Comparison of ENCODE assay signal across 17 cellular contexts in genomic region chr1:184487561-184488200, GRCh38.
A peak's percentile ranks its signal among the peaks of the same experiment; 100 is the strongest.
DNase-seq lines count a peak whose midpoint lies in the region; ATAC-seq and TF ChIP-seq lines count a peak whose summit lies in the region.
"Had no signal": no experiment of that assay in that cellular context is flagged by ENCODE, and none has a peak within 500 bp of the region (broad histone marks: within the 10 kb centered on the region; RNA-seq: fewer than 3 reads in every experiment).

No MANE protein-coding gene starts in this region.

- no peak for ATAC-seq in WTC11
- ATAC-seq in gastroesophageal sphincter, result no peak
- ATAC-seq in GM19395 (IDR thresholded peaks at IDR 0.05; ENCODE audit: unreplicated experiment), result no peak

- H3K9me3 Mint-ChIP-seq in WTC11, result no peaks in the 10 kb centered on the region
- H3K9me3 Mint-ChIP-seq: CD4-positive, alpha-beta memory T cell; HFFc6 had no signal

- no peaks in the 10 kb centered on the region for H3K36me3 Mint-ChIP-seq in WTC11
- H3K36me3 Mint-ChIP-seq: CD4-positive, alpha-beta memory T cell had no signal

- peak overlapping the region; percentile 59; the same call in 1 of the 2 replicates for H3K27ac ChIP-seq in HUES64 (ENCODE audit: low read depth, low read length)
- H3K27ac ChIP-seq in gastroesophageal sphincter, result peak overlapping the region; percentile 5 to 83 (median 76)
- H3K27ac ChIP-seq in stomach, result peak overlapping the region in 3 of 5 donors; percentile 65 to 84 (median 80)

- POLR2A ChIA-PET in WTC11 (lab: Charles Lee), result no interaction called here

- WGBS in HUES64, result 94% methylated on average over 3 of the region's 5 CpGs
- WGBS in gastroesophageal sphincter (ENCODE audit: low coverage in 1 of 2), 2 donors, result 73 to 80% methylated on average over 5 of the region's 5 CpGs
- WGBS in stomach, 5 donors, result 80 to 87% (median 86%) methylated on average over 5 of the region's 5 CpGs

- TF ChIP-seq POLR2A in gastroesophageal sphincter (IDR thresholded peaks at IDR 0.05) (no peak), stomach (IDR thresholded peaks at IDR 0.05) (no peak)

- TF ChIP-seq CTCF in WTC11 (IDR thresholded peaks at IDR 0.05), result no peak
- TF ChIP-seq CTCF in gastroesophageal sphincter (IDR thresholded peaks at IDR 0.05), result no peak
- TF ChIP-seq CTCF in stomach (IDR thresholded peaks at IDR 0.05), result no peak

- H3K36me3 ChIP-seq in HUES64 (ENCODE audit: insufficient read depth, low read length) (no peaks in the 10 kb centered on the region), gastroesophageal sphincter (no peaks in the 10 kb centered on the region), stomach (no peaks in the 10 kb centered on the region)

- CTCF ChIA-PET in WTC11 (lab: Charles Lee), result interaction anchor here (1.0 kb wide), 1 partner anchor 10 kb away, joined by 4 read pairs; no protein-coding TSS in a partner anchor

- DNase-seq in WTC11 (ENCODE audit: low spot score), result no peak
- no peak for DNase-seq in stomach
- DNase-seq in NCI-H146 (lab: John Stamatoyannopoulos, UW), result no peak
- no peak for DNase-seq in activated naive CD4-positive, alpha-beta T cell treated with Interleukin-2 at 50 U/mL for 16 hours
- DNase-seq: BE2C; CD4-positive, alpha-beta memory T cell; DMS79 treated with DMSO at 0.1 percent for 48 hours; GF-D8; GOT3; HFFc6; NCI-H1048; NCI-H1694 treated with DMSO at 0.1 percent for 48 hours; NCI-H446; NCI-H748 treated with DMSO at 0.1 percent for 48 hours had no signal

- no peak overlapping the region for H3K9ac ChIP-seq in HUES64 (ENCODE audit: low read depth, low read length)

- no peak overlapping the region for H3K4me3 ChIP-seq in HUES64 (ENCODE audit: low read length)
- no peak overlapping the region for H3K4me3 ChIP-seq in gastroesophageal sphincter
- H3K4me3 ChIP-seq in stomach, result no peak overlapping the region

- intact Hi-C loops in stomach (cut with DNase I; ENCODE audit: low total_unique reads), result no loop called here

- H3K27me3 ChIP-seq in HUES64 (ENCODE audit: insufficient read depth, low read length) (no peaks in the 10 kb centered on the region), gastroesophageal sphincter (no peaks in the 10 kb centered on the region), stomach (no peaks in the 10 kb centered on the region)
- H3K27me3 ChIP-seq: BE2C had no signal

- peaks cover 62% of the 10 kb centered on the region for H3K4me1 Mint-ChIP-seq in WTC11

- H3K9me3 ChIP-seq in HUES64 (ENCODE audit: insufficient read depth, low read depth, low read length) (no peaks in the 10 kb centered on the region), gastroesophageal sphincter (no peaks in the 10 kb centered on the region), stomach (no peaks in the 10 kb centered on the region)
- H3K9me3 ChIP-seq: BE2C had no signal

- peak overlapping the region; percentile 91 for H3K27ac Mint-ChIP-seq in WTC11
- H3K27ac Mint-ChIP-seq: CD4-positive, alpha-beta memory T cell; HFFc6 had no signal

- TF ChIP-seq EP300 in gastroesophageal sphincter (IDR thresholded peaks at IDR 0.05), result no peak
- TF ChIP-seq EP300 in stomach (IDR thresholded peaks at IDR 0.05), result no peak

- peaks cover 53% of the 10 kb centered on the region for H3K4me1 ChIP-seq in HUES64 (ENCODE audit: insufficient read depth, low read length)
- H3K4me1 ChIP-seq in gastroesophageal sphincter, result peaks cover 56 to 92% (median 67%) of the 10 kb centered on the region in 3 donors
- H3K4me1 ChIP-seq in stomach, result peaks cover 42 to 92% (median 77%) of the 10 kb centered on the region in 4 donors

- no peaks in the 10 kb centered on the region for H3K27me3 Mint-ChIP-seq in WTC11 (ENCODE audit: low read depth)

- no peak overlapping the region for H3K4me3 Mint-ChIP-seq in WTC11
- H3K4me3 Mint-ChIP-seq: CD4-positive, alpha-beta memory T cell; HFFc6 had no signal

TF ChIP-seq in WTC11, 78 proteins besides CTCF, POLR2A, EP300 and RAD21:
- TF ChIP-seq ZNF512 (CRISPR knock-in tag; IDR thresholded peaks at IDR 0.05; ENCODE audit: borderline replicate concordance) (no peak), MXD4 (CRISPR knock-in tag; IDR thresholded peaks at IDR 0.05; ENCODE audit: borderline replicate concordance) (no peak), MYBL2 (CRISPR knock-in tag; IDR thresholded peaks at IDR 0.05) (no peak), ZBTB21 (CRISPR knock-in tag; IDR thresholded peaks at IDR 0.05; ENCODE audit: borderline replicate concordance) (no peak), SMAD4 (CRISPR knock-in tag; IDR thresholded peaks at IDR 0.05) (no peak), TP53 (CRISPR knock-in tag; IDR thresholded peaks at IDR 0.05) (no peak), CBFB (CRISPR knock-in tag; IDR thresholded peaks at IDR 0.05; ENCODE audit: low read depth) (no peak), CREM (CRISPR knock-in tag; IDR thresholded peaks at IDR 0.05) (no peak), ATF2 (CRISPR knock-in tag; IDR thresholded peaks at IDR 0.05; ENCODE audit: borderline replicate concordance, low read depth) (no peak), ZNF671 (CRISPR knock-in tag; IDR thresholded peaks at IDR 0.05) (no peak), NR1H2 (CRISPR knock-in tag; IDR thresholded peaks at IDR 0.05) (no peak), CDX4 (CRISPR knock-in tag; IDR thresholded peaks at IDR 0.05; ENCODE audit: borderline replicate concordance) (no peak), ZNF396 (CRISPR knock-in tag; IDR thresholded peaks at IDR 0.05; ENCODE audit: borderline replicate concordance) (no peak), ZNF138 (CRISPR knock-in tag; conservative IDR thresholded peaks at IDR 0.05) (no peak)
